1 cellular context compared by ENCODE assay signal in genomic region chr19:40714519-40715299, GRCh38.
A peak's percentile ranks its signal among the peaks of the same experiment; 100 is the strongest.
TF ChIP-seq lines count a peak whose summit lies in the region.

No MANE protein-coding gene starts in this region.

TF ChIP-seq in HepG2, 621 proteins besides CTCF, POLR2A, EP300 and RAD21 (continues in another document):
- TF ChIP-seq TFAP4 (IDR thresholded peaks at IDR 0.05; ENCODE audit: borderline replicate concordance, low read depth) = peak; percentile 52; the same call in 1 of the 2 replicates
- TF ChIP-seq PAXIP1 (CRISPR knock-in tag; conservative IDR thresholded peaks at IDR 0.05) = peak; percentile 34; the same call in 1 of the 2 replicates
- TF ChIP-seq NFYC (CRISPR knock-in tag; IDR thresholded peaks at IDR 0.05) = peak; percentile 91
- peak; percentile 90 for TF ChIP-seq NFYB (CRISPR knock-in tag; IDR thresholded peaks at IDR 0.05)
- no peak for TF ChIP-seq IKZF5 (CRISPR knock-in tag; IDR thresholded peaks at IDR 0.05)
- peak; percentile 65 for TF ChIP-seq RBFOX2 (IDR thresholded peaks at IDR 0.05; ENCODE audit: low read depth, low read length)
- peak; percentile 95 for TF ChIP-seq SP2 (CRISPR knock-in tag; IDR thresholded peaks at IDR 0.05)
- TF ChIP-seq PITX1 (CRISPR knock-in tag; IDR thresholded peaks at IDR 0.05) = no peak
- TF ChIP-seq ZNF331 (CRISPR knock-in tag; IDR thresholded peaks at IDR 0.05) = no peak
- peak; percentile 44; the same call in 1 of the 2 replicates for TF ChIP-seq PHF20 (CRISPR knock-in tag; IDR thresholded peaks at IDR 0.05)
- TF ChIP-seq ZBTB7B (CRISPR knock-in tag; IDR thresholded peaks at IDR 0.05) = peak; percentile 45; the same call in 1 of the 2 replicates
- TF ChIP-seq ZBTB38 (CRISPR knock-in tag; IDR thresholded peaks at IDR 0.05) = peak; percentile 12; the same call in 1 of the 2 replicates
- 0 out of 2 replicates have a peak, but pooled peaks have one; percentile 10 for TF ChIP-seq SMAD1 (CRISPR knock-in tag; IDR thresholded peaks at IDR 0.05; ENCODE audit: borderline replicate concordance, low read depth)
- 0 out of 2 replicates have a peak, but pooled peaks have one; percentile 31 for TF ChIP-seq HNRNPL (IDR thresholded peaks at IDR 0.05; ENCODE audit: low read depth, low read length)
- TF ChIP-seq ZKSCAN8 (CRISPR knock-in tag; IDR thresholded peaks at IDR 0.05; ENCODE audit: borderline replicate concordance) = no peak
- TF ChIP-seq POGK (CRISPR knock-in tag; conservative IDR thresholded peaks at IDR 0.05) = no peak
- peak; percentile 59; the same call in 1 of the 2 replicates for TF ChIP-seq RFX1 (IDR thresholded peaks at IDR 0.05)
- TF ChIP-seq HNF1A (IDR thresholded peaks at IDR 0.05; ENCODE audit: low read depth) = no peak
- 0 out of 2 replicates have a peak, but pooled peaks have one; percentile 3 for TF ChIP-seq HNF1A (CRISPR knock-in tag; IDR thresholded peaks at IDR 0.05; ENCODE audit: borderline replicate concordance)
- TF ChIP-seq ZNF713 (CRISPR knock-in tag; IDR thresholded peaks at IDR 0.05) = peak; percentile 81; the same call in 1 of the 2 replicates
- TF ChIP-seq ZNF276 (CRISPR knock-in tag; IDR thresholded peaks at IDR 0.05; ENCODE audit: low read depth) = 0 out of 2 replicates have a peak, but pooled peaks have one; percentile 64
- TF ChIP-seq ZNF142 (CRISPR knock-in tag; IDR thresholded peaks at IDR 0.05) = no peak
- no peak for TF ChIP-seq KLF15 (CRISPR knock-in tag; IDR thresholded peaks at IDR 0.05; ENCODE audit: borderline replicate concordance)
- TF ChIP-seq BORCS8-MEF2B (CRISPR knock-in tag; IDR thresholded peaks at IDR 0.05) = peak; percentile 42; the same call in 1 of the 2 replicates
- peak; percentile 27; the same call in 1 of the 2 replicates for TF ChIP-seq ZNF225 (CRISPR knock-in tag; IDR thresholded peaks at IDR 0.05)
- no peak for TF ChIP-seq CHD4 (IDR thresholded peaks at IDR 0.05; ENCODE audit: borderline replicate concordance, low read length)
- TF ChIP-seq MYNN (CRISPR knock-in tag; IDR thresholded peaks at IDR 0.05; ENCODE audit: low read depth) = no peak
- no peak for TF ChIP-seq REPIN1 (CRISPR knock-in tag; IDR thresholded peaks at IDR 0.05; ENCODE audit: borderline replicate concordance, low read depth)
- TF ChIP-seq ZNF350 (CRISPR knock-in tag; IDR thresholded peaks at IDR 0.05; ENCODE audit: borderline replicate concordance, low read depth) = peak; percentile 45; the same call in 1 of the 2 replicates
- peak; percentile 60; the same call in 1 of the 2 replicates for TF ChIP-seq ZNF788 (CRISPR knock-in tag; IDR thresholded peaks at IDR 0.05; ENCODE audit: borderline replicate concordance)
- peak; percentile 20; the same call in 1 of the 2 replicates for TF ChIP-seq ETV5 (CRISPR knock-in tag; IDR thresholded peaks at IDR 0.05; ENCODE audit: borderline replicate concordance)
- TF ChIP-seq MAZ (IDR thresholded peaks at IDR 0.05; ENCODE audit: borderline replicate concordance, low read depth, low read length) = no peak
- peak; percentile 71 for TF ChIP-seq MAZ (CRISPR knock-in tag; IDR thresholded peaks at IDR 0.05; ENCODE audit: low read depth)
- no peak for TF ChIP-seq TEAD2 (CRISPR knock-in tag; IDR thresholded peaks at IDR 0.05)
- 0 out of 2 replicates have a peak, but pooled peaks have one; percentile 9 for TF ChIP-seq HNF1B (CRISPR knock-in tag; IDR thresholded peaks at IDR 0.05)
- TF ChIP-seq ZNF652 (CRISPR knock-in tag; IDR thresholded peaks at IDR 0.05; ENCODE audit: borderline replicate concordance, low read depth) = peak; percentile 34; the same call in 1 of the 2 replicates
- TF ChIP-seq ELF4 (CRISPR knock-in tag; IDR thresholded peaks at IDR 0.05; ENCODE audit: borderline replicate concordance) = peak; percentile 66; the same call in 1 of the 2 replicates
- TF ChIP-seq GABPB1 (CRISPR knock-in tag; IDR thresholded peaks at IDR 0.05) = peak; percentile 85
- no peak for TF ChIP-seq ZNF572 (CRISPR knock-in tag; IDR thresholded peaks at IDR 0.05)
